19 cellular contexts compared by ENCODE assay signal in genomic region chr10:51937736-51938135, GRCh38.
DNase-seq lines count a peak whose midpoint lies in the region; ATAC-seq, FAIRE-seq and TF ChIP-seq lines count a peak whose summit lies in the region.
"Had no signal": no experiment of that assay in that cellular context is flagged by ENCODE, and none has a peak within 500 bp of the region (broad histone marks: within the 10 kb centered on the region; RNA-seq: fewer than 3 reads in every experiment).

No MANE protein-coding gene starts in this region.

- peaks cover 5% of the 10 kb centered on the region for H3K4me1 ChIP-seq in upper lobe of right lung
- H3K4me1 ChIP-seq: Caco-2, HAP-1, vagina had no signal

- H3K27ac ChIP-seq in upper lobe of right lung = peak overlapping the region; percentile 3
- H3K27ac ChIP-seq: vagina had no signal

- intact Hi-C loops in left ventricle myocardium superior (cut with micrococcal nuclease) = no loop called here
- intact Hi-C loops in upper lobe of right lung (cut with DNase I) = no loop called here

- TF ChIP-seq CTCF in astrocyte of the cerebellum (IDR thresholded peaks at IDR 0.05; ENCODE audit: low read depth, low read length, missing control alignments) (no peak), upper lobe of right lung (IDR thresholded peaks at IDR 0.05) (no peak)

- H3K4me3 ChIP-seq in astrocyte of the cerebellum (ENCODE audit: low read depth, low read length) (peak overlapping the region; percentile 7), upper lobe of right lung (no peak overlapping the region)
- H3K4me3 ChIP-seq: HAP-1, vagina had no signal

- DNase-seq in H54 (ENCODE audit: insufficient read length, low spot score) (no peak), astrocyte of the cerebellum (ENCODE audit: low read depth) (peak; percentile 27), left ventricle myocardium superior (no peak), upper lobe of right lung (no peak), OCI-M1 (lab: John Stamatoyannopoulos, UW) (no peak), 8988T (no peak)
- no peak for DNase-seq in stimulated activated naive CD4-positive, alpha-beta T cell (lab: John Stamatoyannopoulos, UW)
- DNase-seq: activated CD4-positive, alpha-beta T cell treated with anti-CD3 and anti-CD28 coated beads for 48 hours; Caco-2; effector memory CD4-positive, alpha-beta T cell; glutamatergic neuron; kidney glomerular epithelial cell; NCI-H2029; NCI-H526; stimulated activated CD4-positive, alpha-beta T cell treated with anti-CD3 and anti-CD28 coated beads, Interleukin-4, amount 100 ng/mL, for 24 hours had no signal

- ATAC-seq in left ventricle myocardium superior (peak; percentile 52), upper lobe of right lung (no peak)
- ATAC-seq: stimulated activated effector memory CD8-positive, alpha-beta T cell treated with anti-CD3 and anti-CD28 coated beads, Interleukin-12 subunit alpha, Interleukin-12 subunit beta, amount 100 ng/mL, for 72 hours had no signal

- H3K36me3 ChIP-seq in upper lobe of right lung = no peaks in the 10 kb centered on the region
- H3K36me3 ChIP-seq: HAP-1, vagina had no signal

- in situ Hi-C loops in astrocyte of the cerebellum (cut with HindIII; ENCODE audit: low sequenced_read_pairs) = no loop called here

- TF ChIP-seq POLR2A in H54 (IDR thresholded peaks at IDR 0.05; ENCODE audit: low read depth, low read length) = no peak

- no peaks in the 10 kb centered on the region for H3K27me3 ChIP-seq in upper lobe of right lung
- H3K27me3 ChIP-seq: vagina had no signal

- peak; percentile 75 for FAIRE-seq in H54 (lab: Jason Lieb, UNC)
- FAIRE-seq: RCC 7860 had no signal

- no peaks in the 10 kb centered on the region for H3K9me3 ChIP-seq in upper lobe of right lung
- H3K9me3 ChIP-seq: Caco-2, HAP-1, vagina had no signal
